Comparison of ENCODE assay signal across 8 cellular contexts in genomic region chr2:27050996-27051901, GRCh38. TPM values are rescaled to one million over a fixed set of nuclear protein-coding genes. Genes with fewer than 3 reads are reported as not detected.
A peak's percentile ranks its signal among the peaks of the same experiment; 100 is the strongest.
DNase-seq lines count a peak whose midpoint lies in the region; ATAC-seq and TF ChIP-seq lines count a peak whose summit lies in the region.

Gene AGBL5, plus strand, starts transcription at chr2:27051668. Its CDS starts 1,291 bp downstream, at chr2:27052959.

- H3K4me1 Mint-ChIP-seq in activated CD4-positive, alpha-beta T cell treated with anti-CD3 and anti-CD28 coated beads, Interleukin-2, amount 10 ng/mL, durations not matched to agents 24 days and 14 days: peaks cover 22% of the 10 kb centered on the region

- H3K27me3 Mint-ChIP-seq in activated CD4-positive, alpha-beta T cell treated with anti-CD3 and anti-CD28 coated beads, Interleukin-2, amount 10 ng/mL, durations not matched to agents 24 days and 14 days: peaks cover 5% of the 10 kb centered on the region

- peaks cover 22% of the 10 kb centered on the region for H3K36me3 Mint-ChIP-seq in activated CD4-positive, alpha-beta T cell treated with anti-CD3 and anti-CD28 coated beads, Interleukin-2, amount 10 ng/mL, durations not matched to agents 24 days and 14 days (ENCODE audit: low read depth)

- peak within 1 kb of the TSS; percentile 80 for H3K27ac ChIP-seq in C4-2B
- peak within 1 kb of the TSS; percentile 87 to 98 for H3K27ac ChIP-seq in coronary artery

- peak within 1 kb of the TSS; percentile 99 for H3K27ac Mint-ChIP-seq in activated CD4-positive, alpha-beta T cell treated with anti-CD3 and anti-CD28 coated beads, Interleukin-2, amount 10 ng/mL, durations not matched to agents 24 days and 14 days

- peak within 1 kb of the TSS; percentile 92 for H3K4me3 ChIP-seq in coronary artery

- TF ChIP-seq CTCF in C4-2B (conservative IDR thresholded peaks at IDR 0.05) (no peak), coronary artery (IDR thresholded peaks at IDR 0.05) (no peak)

- H3K9me3 Mint-ChIP-seq in activated CD4-positive, alpha-beta T cell treated with anti-CD3 and anti-CD28 coated beads, Interleukin-2, amount 10 ng/mL, durations not matched to agents 24 days and 14 days: peaks cover 3% of the 10 kb centered on the region

- ATAC-seq in GM19372 (IDR thresholded peaks at IDR 0.05; ENCODE audit: low read depth, unreplicated experiment) (peak; percentile 52), HG03521 (IDR thresholded peaks at IDR 0.05; ENCODE audit: unreplicated experiment) (peak; percentile 68), left colon (peak; percentile 77)

- DNase-seq in NCI-H69 (lab: John Stamatoyannopoulos, UW): peak; percentile 91
- peak; percentile 99 for DNase-seq in activated CD4-positive, alpha-beta T cell treated with anti-CD3 and anti-CD28 coated beads, Interleukin-2, amount 10 ng/mL, durations not matched to agents 24 days and 14 days
- DNase-seq in coronary artery (ENCODE audit: low spot score): peak; percentile 97
- DNase-seq in left colon: peak; percentile 96
- peak; percentile 90 to 93 for DNase-seq in stimulated activated CD4-positive, alpha-beta T cell treated with anti-CD3 and anti-CD28 coated beads, Interleukin-1b, Interleukin-23, amount 100 ng/mL, for 4 hours (ENCODE audit: low read depth in 2 of 2)

- intact Hi-C loops in activated CD4-positive, alpha-beta T cell treated with anti-CD3 and anti-CD28 coated beads, Interleukin-2, amount 10 ng/mL, durations not matched to agents 24 days and 14 days (cut with micrococcal nuclease): loop anchor here (1.0 to 5.0 kb wide), 6 partner anchors 19 to 161 kb away; partner anchors contain the start of genes ABHD1, ATRAID, KHK and OST4
- intact Hi-C loops in left colon (cut with DNase I, micrococcal nuclease): no loop called here

- H3K4me3 Mint-ChIP-seq in activated CD4-positive, alpha-beta T cell treated with anti-CD3 and anti-CD28 coated beads, Interleukin-2, amount 10 ng/mL, durations not matched to agents 24 days and 14 days: peak within 1 kb of the TSS; percentile 90

RNA-seq across cellular contexts. Expression of gene AGBL5, which starts in this region (rescaled TPM):
- 13.9 and 14.1 TPM in 2 replicates for total RNA-seq in activated CD4-positive, alpha-beta T cell treated with anti-CD3 and anti-CD28 coated beads, Interleukin-2, amount 10 ng/mL, durations not matched to agents 24 days and 14 days
- 10 to 100 TPM; 14.7 to 16.1 TPM for total RNA-seq in left colon

Comparison
In these comparisons a context has a peak if more than half of its experiments do, and no peak if none do; other contexts are left out.
1. Peak in every context shown above with its lines: DNase-seq, ATAC-seq, H3K4me3 ChIP-seq and H3K27ac ChIP-seq.